1 cellular context compared by ENCODE assay signal in the genomic region with DNA sequence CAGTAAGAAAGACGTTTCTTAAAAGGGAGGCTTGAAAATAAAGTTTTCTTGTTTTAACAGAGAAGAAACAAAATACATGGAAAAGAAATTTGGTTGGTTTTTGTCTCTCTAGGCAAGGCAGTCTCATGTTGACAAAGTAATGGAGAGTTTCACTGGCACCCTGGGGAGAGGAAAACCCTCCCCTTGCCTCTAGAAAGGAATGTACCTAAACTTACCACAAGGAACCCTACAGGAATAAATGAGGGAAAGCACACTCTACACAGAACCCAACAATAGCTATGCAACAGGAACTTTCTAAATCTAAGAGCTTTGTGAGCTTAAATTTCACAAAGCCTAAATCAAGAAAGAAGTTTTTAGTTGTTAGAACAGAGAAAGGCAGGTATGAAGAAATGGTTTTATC.
TF ChIP-seq lines count a peak whose summit lies in the region.

No MANE protein-coding gene starts in this region.

TF ChIP-seq in SK-N-SH treated with all-trans-retinoic acid at 6 μM for 48 hours, 23 proteins besides CTCF, POLR2A, EP300 and RAD21 (continued from another document):
- no peak for TF ChIP-seq TSHZ2 (CRISPR knock-in tag; IDR thresholded peaks at IDR 0.05)
- TF ChIP-seq CSDC2 (CRISPR knock-in tag; IDR thresholded peaks at IDR 0.05): no peak
- TF ChIP-seq SNAI2 (CRISPR knock-in tag; IDR thresholded peaks at IDR 0.05): no peak
